In the genomic region with DNA sequence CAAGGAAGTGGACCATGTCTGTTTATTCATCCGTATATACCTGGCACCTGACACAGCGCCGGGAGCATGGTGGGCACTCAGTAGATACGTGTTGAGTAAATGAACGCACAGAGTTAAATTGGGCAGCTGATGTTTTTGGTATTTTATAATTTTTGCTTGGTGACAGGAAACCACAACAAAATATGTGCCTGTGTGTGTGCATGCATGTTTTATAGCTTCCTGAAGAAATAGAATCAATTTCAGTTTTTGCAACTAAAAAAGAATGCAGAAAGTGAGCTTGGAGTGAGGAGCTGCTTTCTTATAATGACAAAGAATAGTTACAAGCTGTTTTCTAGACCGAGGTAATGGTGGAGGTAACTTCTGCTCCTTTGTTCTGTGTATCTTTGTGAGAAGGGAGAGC, we compare ENCODE assay signal across 1 cellular context.
TF ChIP-seq lines count a peak whose summit lies in the region.

No MANE protein-coding gene starts in this region.

TF ChIP-seq in IMR-90, 13 proteins besides CTCF, POLR2A, EP300 and RAD21:
- TF ChIP-seq CHD1 (IDR thresholded peaks at IDR 0.05; ENCODE audit: low read depth, low read length) (no peak), FOS (IDR thresholded peaks at IDR 0.05; ENCODE audit: low read depth, low read length) (no peak), SMC3 (IDR thresholded peaks at IDR 0.05; ENCODE audit: low read depth, low read length) (no peak), RFX5 (IDR thresholded peaks at IDR 0.05; ENCODE audit: low read depth, low read length) (no peak), ELK1 (IDR thresholded peaks at IDR 0.05; ENCODE audit: borderline replicate concordance, low read depth, low read length) (no peak), MXI1 (IDR thresholded peaks at IDR 0.05; ENCODE audit: borderline replicate concordance, low read depth, low read length) (no peak), MAFK (IDR thresholded peaks at IDR 0.05; ENCODE audit: low read depth, low read length) (no peak), CEBPB (IDR thresholded peaks at IDR 0.05; ENCODE audit: low read depth, low read length) (no peak), RCOR1 (IDR thresholded peaks at IDR 0.05; ENCODE audit: insufficient replicate concordance, low read length) (no peak), MAZ (IDR thresholded peaks at IDR 0.05; ENCODE audit: borderline replicate concordance, low read depth, low read length) (no peak), BHLHE40 (IDR thresholded peaks at IDR 0.05; ENCODE audit: low read depth, low read length) (no peak)
- TF ChIP-seq, protein P1, sequence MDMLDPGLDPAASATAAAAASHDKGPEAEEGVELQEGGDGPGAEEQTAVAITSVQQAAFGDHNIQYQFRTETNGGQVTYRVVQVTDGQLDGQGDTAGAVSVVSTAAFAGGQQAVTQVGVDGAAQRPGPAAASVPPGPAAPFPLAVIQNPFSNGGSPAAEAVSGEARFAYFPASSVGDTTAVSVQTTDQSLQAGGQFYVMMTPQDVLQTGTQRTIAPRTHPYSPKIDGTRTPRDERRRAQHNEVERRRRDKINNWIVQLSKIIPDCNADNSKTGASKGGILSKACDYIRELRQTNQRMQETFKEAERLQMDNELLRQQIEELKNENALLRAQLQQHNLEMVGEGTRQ (IDR thresholded peaks at IDR 0.05; ENCODE audit: low read depth, low read length): no peak
TF ChIP-seq in IMR-90: peak in this region for 0.
